In genomic region chr6:34132486-34133185, GRCh38 we compare ENCODE assay signal across 1 cellular context.
A peak's percentile ranks its signal among the peaks of the same experiment; 100 is the strongest.
TF ChIP-seq lines count a peak whose summit lies in the region.

No MANE protein-coding gene starts in this region.

TF ChIP-seq in HepG2, 621 proteins besides CTCF, POLR2A, EP300 and RAD21 (continued from another document):
- TF ChIP-seq HNF1A (IDR thresholded peaks at IDR 0.05; ENCODE audit: low read depth) (no peak), HNF1A (CRISPR knock-in tag; IDR thresholded peaks at IDR 0.05; ENCODE audit: borderline replicate concordance) (no peak), ZNF709 (CRISPR knock-in tag; IDR thresholded peaks at IDR 0.05) (peak; percentile 60; the same call in 1 of the 2 replicates), KDM2A (CRISPR knock-in tag; IDR thresholded peaks at IDR 0.05; ENCODE audit: borderline replicate concordance, low read depth) (peak; percentile 74; the same call in 1 of the 2 replicates), ZNF234 (CRISPR knock-in tag; conservative IDR thresholded peaks at IDR 0.05) (0 out of 2 replicates have a peak, but pooled peaks have one; percentile 18)
